Comparison of ENCODE assay signal across 8 cellular contexts in genomic region chr10:13659887-13660544, GRCh38.
DNase-seq lines count a peak whose midpoint lies in the region; ATAC-seq and TF ChIP-seq lines count a peak whose summit lies in the region.

No MANE protein-coding gene starts in this region.

- ATAC-seq in HG03175 (IDR thresholded peaks at IDR 0.05; ENCODE audit: unreplicated experiment) (peak; percentile 54), SK-N-SH treated with all-trans-retinoic acid at 6 μM for 48 hours (peak; percentile 70), GM18498 (IDR thresholded peaks at IDR 0.05; ENCODE audit: unreplicated experiment) (no peak)

- H3K9me3 Mint-ChIP-seq in activated naive CD8-positive, alpha-beta T cell (ENCODE audit: low read depth) = no peaks in the 10 kb centered on the region
- peaks cover 4% of the 10 kb centered on the region for H3K9me3 Mint-ChIP-seq in glutamatergic neuron (ENCODE audit: unreplicated experiment)

- TF ChIP-seq CTCF in glutamatergic neuron (IDR thresholded peaks at IDR 0.05; ENCODE audit: partially characterized antibody, unreplicated experiment) = peak; percentile 97
- peak; percentile 72 to 92 (median 87) for TF ChIP-seq CTCF in thyroid gland (IDR thresholded peaks at IDR 0.05)

- H3K27ac Mint-ChIP-seq in activated naive CD8-positive, alpha-beta T cell = no peak overlapping the region
- H3K27ac Mint-ChIP-seq in glutamatergic neuron (ENCODE audit: unreplicated experiment) = peak overlapping the region; percentile 81

- H3K36me3 Mint-ChIP-seq in activated naive CD8-positive, alpha-beta T cell = no peaks in the 10 kb centered on the region
- H3K36me3 Mint-ChIP-seq in glutamatergic neuron (ENCODE audit: unreplicated experiment) = no peaks in the 10 kb centered on the region

- H3K36me3 ChIP-seq in thyroid gland = peaks cover 7 to 9% of the 10 kb centered on the region in 2 donors

- peaks cover 9% of the 10 kb centered on the region for H3K4me1 Mint-ChIP-seq in activated naive CD8-positive, alpha-beta T cell (ENCODE audit: low read depth)
- H3K4me1 Mint-ChIP-seq in glutamatergic neuron (ENCODE audit: low read depth, unreplicated experiment) = peaks cover 19% of the 10 kb centered on the region

- no peak for TF ChIP-seq POLR2A in thyroid gland (IDR thresholded peaks at IDR 0.05)

- no peaks in the 10 kb centered on the region for H3K9me3 ChIP-seq in thyroid gland

- peak overlapping the region in 1 of 3 donors; percentile 7 for H3K27ac ChIP-seq in thyroid gland

- 28 to 32% methylated on average over 19 of the region's 19 CpGs for WGBS in thyroid gland, 2 donors

- intact Hi-C loops in thyroid gland (cut with DNase I) = loop anchor here (2.0 to 10.0 kb wide), 2 partner anchors 117 to 435 kb away; no protein-coding TSS in a partner anchor

- no peaks in the 10 kb centered on the region for H3K4me1 ChIP-seq in thyroid gland

- H3K4me3 Mint-ChIP-seq in activated naive CD8-positive, alpha-beta T cell = peak overlapping the region; percentile 20
- no peak overlapping the region for H3K4me3 Mint-ChIP-seq in glutamatergic neuron (ENCODE audit: unreplicated experiment)

- H3K27me3 ChIP-seq in thyroid gland = no peaks in the 10 kb centered on the region

- H3K4me3 ChIP-seq in thyroid gland (replicated peaks in 1 of 3) = no peak overlapping the region

- DNase-seq in D341Med (ENCODE audit: low spot score) = peak; percentile 80
- peak; percentile 75 for DNase-seq in glutamatergic neuron
- peak; percentile 64 for DNase-seq in pons (ENCODE audit: low spot score)
- DNase-seq in thyroid gland = peak; percentile 50 to 72

- H3K27me3 Mint-ChIP-seq in activated naive CD8-positive, alpha-beta T cell = no peaks in the 10 kb centered on the region
- H3K27me3 Mint-ChIP-seq in glutamatergic neuron (ENCODE audit: unreplicated experiment) = peaks cover 2% of the 10 kb centered on the region

TF ChIP-seq in SK-N-SH treated with all-trans-retinoic acid at 6 μM for 48 hours, 23 proteins besides CTCF, POLR2A, EP300 and RAD21:
- TF ChIP-seq TSHZ2 (CRISPR knock-in tag; IDR thresholded peaks at IDR 0.05) (no peak), RARB (CRISPR knock-in tag; IDR thresholded peaks at IDR 0.05) (no peak), CSDC2 (CRISPR knock-in tag; IDR thresholded peaks at IDR 0.05) (no peak), SNAI2 (CRISPR knock-in tag; IDR thresholded peaks at IDR 0.05) (no peak), POU6F1 (CRISPR knock-in tag; IDR thresholded peaks at IDR 0.05; ENCODE audit: borderline replicate concordance, low read depth) (no peak), ZFP3 (CRISPR knock-in tag; IDR thresholded peaks at IDR 0.05) (no peak), ZNF8 (CRISPR knock-in tag; IDR thresholded peaks at IDR 0.05) (no peak), CREB5 (CRISPR knock-in tag; IDR thresholded peaks at IDR 0.05; ENCODE audit: low read depth) (no peak)
